Comparison of ENCODE assay signal across 12 cellular contexts in genomic region chr13:112752711-112753541, GRCh38.
DNase-seq lines count a peak whose midpoint lies in the region; FAIRE-seq and TF ChIP-seq lines count a peak whose summit lies in the region.
"Had no signal": no experiment of that assay in that cellular context is flagged by ENCODE, and none has a peak within 500 bp of the region (broad histone marks: within the 10 kb centered on the region; RNA-seq: fewer than 3 reads in every experiment).

No MANE protein-coding gene starts in this region.

- no peak for FAIRE-seq in GM12892 (lab: Jason Lieb, UNC)

- no peaks in the 10 kb centered on the region for H3K9me3 Mint-ChIP-seq in MCF 10A (ENCODE audit: unreplicated experiment)
- H3K9me3 Mint-ChIP-seq in activated naive CD4-positive, alpha-beta T cell treated with anti-CD3 and anti-CD28 coated beads for 36 hours, result no peaks in the 10 kb centered on the region

- no peak for TF ChIP-seq CTCF in mammary epithelial cell (conservative IDR thresholded peaks at IDR 0.05 in 1 of 2, IDR thresholded peaks at IDR 0.05 in 1 of 2; ENCODE audit: extremely low read depth in 1 of 2, insufficient read depth in 1 of 2, low read depth in 1 of 2, low read length in 2 of 2)
- TF ChIP-seq CTCF in MCF 10A (IDR thresholded peaks at IDR 0.05; ENCODE audit: unreplicated experiment), result no peak
- no peak for TF ChIP-seq CTCF in suprapubic skin (IDR thresholded peaks at IDR 0.05)

- no peaks in the 10 kb centered on the region for H3K36me3 Mint-ChIP-seq in MCF 10A (ENCODE audit: insufficient read depth, unreplicated experiment)
- H3K36me3 Mint-ChIP-seq in activated naive CD4-positive, alpha-beta T cell treated with anti-CD3 and anti-CD28 coated beads for 36 hours (ENCODE audit: low read depth), result peaks cover 2% of the 10 kb centered on the region

- CTCF ChIA-PET in mammary epithelial cell (lab: Charles Lee; ENCODE audit: low non-redundant PET) (interaction anchor here (0.5 kb wide), 1 partner anchor 179 kb away, joined by 3 read pairs; no protein-coding TSS in a partner anchor), MCF 10A (lab: Yijun Ruan, JAX) (no interaction called here)
- CTCF ChIA-PET in activated naive CD4-positive, alpha-beta T cell treated with anti-CD3 and anti-CD28 coated beads for 36 hours (lab: Charles Lee), result no interaction called here

- peak overlapping the region; percentile 38 for H3K4me2 ChIP-seq in mammary epithelial cell (ENCODE audit: insufficient read depth, low read depth, low read length)

- peaks cover 17% of the 10 kb centered on the region for H3K4me1 ChIP-seq in mammary epithelial cell (ENCODE audit: insufficient read depth, low read length)
- no peaks in the 10 kb centered on the region for H3K4me1 ChIP-seq in suprapubic skin
- H3K4me1 ChIP-seq: HAP-1 had no signal

- DNase-seq in mammary epithelial cell (peak; percentile 48), MCF 10A (ENCODE audit: unreplicated experiment) (no peak), kidney tubule cell (ENCODE audit: low spot score) (peak; percentile 30), iPS-NIHi7 (ENCODE audit: extremely low spot score) (no peak), GM12892 (ENCODE audit: insufficient read length) (no peak), suprapubic skin (ENCODE audit: low spot score in 2 of 2) (no peak)
- peak; percentile 59 for DNase-seq in activated naive CD4-positive, alpha-beta T cell treated with anti-CD3 and anti-CD28 coated beads for 36 hours
- DNase-seq: lower lobe of right lung, NCI-H446, SHP77 had no signal

- H3K27me3 Mint-ChIP-seq in MCF 10A (ENCODE audit: insufficient read depth, unreplicated experiment), result no peaks in the 10 kb centered on the region
- H3K27me3 Mint-ChIP-seq in activated naive CD4-positive, alpha-beta T cell treated with anti-CD3 and anti-CD28 coated beads for 36 hours (ENCODE audit: low read depth), result no peaks in the 10 kb centered on the region

- no peak overlapping the region for H3K27ac Mint-ChIP-seq in MCF 10A (ENCODE audit: low read depth, unreplicated experiment)
- peak overlapping the region; percentile 11 for H3K27ac Mint-ChIP-seq in activated naive CD4-positive, alpha-beta T cell treated with anti-CD3 and anti-CD28 coated beads for 36 hours

- no peak overlapping the region for H3K4me3 Mint-ChIP-seq in MCF 10A (ENCODE audit: unreplicated experiment)
- peak overlapping the region; percentile 2 for H3K4me3 Mint-ChIP-seq in activated naive CD4-positive, alpha-beta T cell treated with anti-CD3 and anti-CD28 coated beads for 36 hours

- intact Hi-C loops in mammary epithelial cell (cut with micrococcal nuclease), result no loop called here
- intact Hi-C loops in MCF 10A (cut with micrococcal nuclease), result no loop called here
- intact Hi-C loops in activated naive CD4-positive, alpha-beta T cell treated with anti-CD3 and anti-CD28 coated beads for 36 hours (cut with micrococcal nuclease), result loop anchor here (1.0 kb wide), 2 partner anchors 63 to 120 kb away; partner anchors contain the start of gene ATP11A

- 38% methylated on average over 24 of the region's 24 CpGs for WGBS in mammary epithelial cell (ENCODE audit: low coverage, missing lambda C conversion rate)
- 67% methylated on average over 24 of the region's 24 CpGs for WGBS in suprapubic skin

- in situ Hi-C loops in mammary epithelial cell (cut with MboI; ENCODE audit: low sequenced_read_pairs in 2 of 2), result no loop called here

- peaks cover 18% of the 10 kb centered on the region for H3K79me2 ChIP-seq in mammary epithelial cell (ENCODE audit: insufficient read depth, low read length)

- TF ChIP-seq POLR2A in GM12892 (IDR thresholded peaks at IDR 0.05; ENCODE audit: low read depth, low read length) (no peak), suprapubic skin (IDR thresholded peaks at IDR 0.05) (no peak)

- POLR2A ChIA-PET in MCF 10A (lab: Yijun Ruan, JAX), result no interaction called here

- dilution Hi-C loops in mammary epithelial cell (cut with HindIII; ENCODE audit: low sequenced_read_pairs), result no loop called here

- no TSS peak for BruUV-seq in mammary epithelial cell (replicated peaks; lab: Mats Ljungman, UMichigan)
- no TSS peak for BruUV-seq in MCF 10A (replicated peaks; lab: Mats Ljungman, UMichigan)

- H3K4me1 Mint-ChIP-seq in MCF 10A (ENCODE audit: insufficient read depth, unreplicated experiment), result no peaks in the 10 kb centered on the region
- H3K4me1 Mint-ChIP-seq in activated naive CD4-positive, alpha-beta T cell treated with anti-CD3 and anti-CD28 coated beads for 36 hours (ENCODE audit: low read depth), result peaks cover 24% of the 10 kb centered on the region

- H4K20me1 ChIP-seq in mammary epithelial cell (ENCODE audit: insufficient read depth, low read length), result no peaks in the 10 kb centered on the region

- H2AFZ ChIP-seq in mammary epithelial cell (ENCODE audit: low read depth, low read length), result peak overlapping the region; percentile 38

- H3K9me3 ChIP-seq in mammary epithelial cell (replicated peaks; ENCODE audit: insufficient read depth, low read length) (no peaks in the 10 kb centered on the region), suprapubic skin (no peaks in the 10 kb centered on the region)
- H3K9me3 ChIP-seq: lower lobe of right lung had no signal

- H3K27ac ChIP-seq in mammary epithelial cell (ENCODE audit: insufficient read depth, low read depth, low read length), result no peak overlapping the region
- H3K27ac ChIP-seq in temporal lobe (ENCODE audit: low read depth, low read length), result peak overlapping the region; percentile 99
- no peak overlapping the region for H3K27ac ChIP-seq in suprapubic skin
- H3K27ac ChIP-seq: lower lobe of right lung had no signal

- no peak overlapping the region for H3K9ac ChIP-seq in mammary epithelial cell (ENCODE audit: insufficient read depth, low read length)

- H3K36me3 ChIP-seq in mammary epithelial cell (ENCODE audit: insufficient read depth, low read length) (no peaks in the 10 kb centered on the region), suprapubic skin (peaks cover 3% of the 10 kb centered on the region)
- H3K36me3 ChIP-seq: HAP-1 had no signal

- H3K4me3 ChIP-seq in mammary epithelial cell (replicated peaks in 1 of 3; ENCODE audit: insufficient read depth in 1 of 3, low read depth in 2 of 3, low read length in 3 of 3) (no peak overlapping the region), suprapubic skin (no peak overlapping the region)
- H3K4me3 ChIP-seq: HAP-1, lower lobe of right lung had no signal

- H3K27me3 ChIP-seq in mammary epithelial cell (ENCODE audit: insufficient read depth, low read length) (no peaks in the 10 kb centered on the region), suprapubic skin (no peaks in the 10 kb centered on the region)

- no peak for TF ChIP-seq EP300 in suprapubic skin (IDR thresholded peaks at IDR 0.05)

Comparison
In these comparisons a context has a peak if more than half of its experiments do, and no peak if none do; other contexts are left out.
1. DNase-seq: peak in mammary epithelial cell (single experiment), activated naive CD4-positive, alpha-beta T cell treated with anti-CD3 and anti-CD28 coated beads for 36 hours (single experiment) and kidney tubule cell (single experiment); none in MCF 10A (single experiment), iPS-NIHi7 (single experiment), GM12892 (single experiment) and suprapubic skin (0 of 2).